In genomic region chr11:9714540-9714939, GRCh38 we compare ENCODE assay signal across 27 cellular contexts. TPM values are rescaled to one million over a fixed set of nuclear protein-coding genes. Genes with fewer than 3 reads are reported as not detected.
A peak's percentile ranks its signal among the peaks of the same experiment; 100 is the strongest.
DNase-seq lines count a peak whose midpoint lies in the region; ATAC-seq and TF ChIP-seq lines count a peak whose summit lies in the region.
"Had no signal": no experiment of that assay in that cellular context is flagged by ENCODE, and none has a peak within 500 bp of the region (broad histone marks: within the 10 kb centered on the region; RNA-seq: fewer than 3 reads in every experiment).

No MANE protein-coding gene starts in this region.

- no peak overlapping the region for H3K4me2 ChIP-seq in DOHH2 (ENCODE audit: low read length)
- H3K4me2 ChIP-seq in hepatocyte = no peak overlapping the region
- H3K4me2 ChIP-seq: BLaER1 treated with 17β-estradiol and CSF1 and Interleukin-3, amounts not matched to agents 10 nM and 100 nM had no signal

- H3K9me2 ChIP-seq in DOHH2 (replicated peaks; ENCODE audit: control insufficient read depth, low read length) (no peaks in the 10 kb centered on the region), hepatocyte (replicated peaks; ENCODE audit: insufficient read depth) (no peaks in the 10 kb centered on the region)

- ATAC-seq in naive B cell (ENCODE audit: low read depth in 2 of 2) (no peak), GM19455 (IDR thresholded peaks at IDR 0.05; ENCODE audit: unreplicated experiment) (no peak)
- ATAC-seq: activated T-helper 17 cell treated with anti-CD3 and anti-CD28 coated beads, Interleukin-2, amount 50 U/mL, for 72 hours; left lung; upper lobe of right lung had no signal

- H3K4me1 Mint-ChIP-seq in IgD-negative memory B cell (peaks cover 48 to 69% (median 57%) of the 10 kb centered on the region in 3 donors), naive B cell (peaks cover 61 to 88% (median 76%) of the 10 kb centered on the region in 3 donors)

- H3K27ac Mint-ChIP-seq in IgD-negative memory B cell (peak overlapping the region; percentile 41 to 90 (median 67)), naive B cell (peak overlapping the region in 3 of 6 donors; percentile 41 to 71 (median 67))
- H3K27ac Mint-ChIP-seq: activated naive CD4-positive, alpha-beta T cell treated with anti-CD3 and anti-CD28 coated beads, Interleukin-2, amount 50 U/mL, for 24 hours; activated T-helper 17 cell treated with anti-CD3 and anti-CD28 coated beads, Interleukin-2, amount 50 U/mL, for 72 hours had no signal

- H3F3A ChIP-seq in DOHH2 (ENCODE audit: control insufficient read depth, insufficient read depth) = peaks cover 51% of the 10 kb centered on the region

- H3K27me3 ChIP-seq in DOHH2 (ENCODE audit: control insufficient read depth, low read length) (no peaks in the 10 kb centered on the region), hepatocyte (no peaks in the 10 kb centered on the region)
- H3K27me3 ChIP-seq: BLaER1 treated with 17β-estradiol and CSF1 and Interleukin-3, amounts not matched to agents 10 nM and 100 nM; left lung; Peyer's patch; upper lobe of right lung had no signal

- peaks cover 82% of the 10 kb centered on the region for H3K36me3 ChIP-seq in DOHH2 (ENCODE audit: control insufficient read depth, low read length)
- H3K36me3 ChIP-seq in hepatocyte (replicated peaks; ENCODE audit: insufficient read depth, low read depth) = no peaks in the 10 kb centered on the region

- H3K9me3 ChIP-seq in DOHH2 (ENCODE audit: control insufficient read depth, insufficient read depth, low read length) (peaks cover 6% of the 10 kb centered on the region; the same call in 1 of the 2 replicates), hepatocyte (ENCODE audit: low read depth) (no peaks in the 10 kb centered on the region)
- H3K9me3 ChIP-seq: left lung, Peyer's patch, upper lobe of right lung had no signal

- H3K9me3 Mint-ChIP-seq in IgD-negative memory B cell = no peaks in the 10 kb centered on the region
- peaks cover 0 to 11% (median 0%) of the 10 kb centered on the region in 7 donors for H3K9me3 Mint-ChIP-seq in naive B cell
- H3K9me3 Mint-ChIP-seq: activated naive CD4-positive, alpha-beta T cell treated with anti-CD3 and anti-CD28 coated beads, Interleukin-2, amount 50 U/mL, for 24 hours; activated T-helper 17 cell treated with anti-CD3 and anti-CD28 coated beads, Interleukin-2, amount 50 U/mL, for 72 hours had no signal

- 98% methylated on average over 5 of the region's 5 CpGs for WGBS in hepatocyte (ENCODE audit: low lambda C conversion rate, missing lambda C conversion rate)

- H2AFZ ChIP-seq in hepatocyte = no peak overlapping the region

- H3K27me3 Mint-ChIP-seq in IgD-negative memory B cell = no peaks in the 10 kb centered on the region
- no peaks in the 10 kb centered on the region for H3K27me3 Mint-ChIP-seq in naive B cell
- H3K27me3 Mint-ChIP-seq: activated T-helper 17 cell treated with anti-CD3 and anti-CD28 coated beads, Interleukin-2, amount 50 U/mL, for 72 hours had no signal

- peaks cover 8% of the 10 kb centered on the region; the same call in 1 of the 2 replicates for H4K20me1 ChIP-seq in DOHH2 (ENCODE audit: control insufficient read depth, insufficient read depth, low read depth, low read length)
- H4K20me1 ChIP-seq in hepatocyte (ENCODE audit: insufficient read depth, poor library complexity, severe bottlenecking) = no peaks in the 10 kb centered on the region

- peaks cover 100% of the 10 kb centered on the region for H3K79me2 ChIP-seq in DOHH2 (ENCODE audit: control insufficient read depth, low read length)
- H3K79me2 ChIP-seq in hepatocyte = peaks cover 15% of the 10 kb centered on the region

- H3K27ac ChIP-seq in DOHH2 (ENCODE audit: low read depth, low read length) (peak overlapping the region; percentile 25; the same call in 1 of the 2 replicates), hepatocyte (no peak overlapping the region)
- H3K27ac ChIP-seq: BLaER1 treated with 17β-estradiol and CSF1 and Interleukin-3, amounts not matched to agents 10 nM and 100 nM; coronary artery; HL-60; left lung; Peyer's patch; upper lobe of right lung had no signal

- peaks cover 97% of the 10 kb centered on the region for H3K4me1 ChIP-seq in DOHH2 (ENCODE audit: control insufficient read depth, low read length)
- H3K4me1 ChIP-seq in hepatocyte (ENCODE audit: insufficient read depth) = peaks cover 5% of the 10 kb centered on the region

- H3K4me3 Mint-ChIP-seq in IgD-negative memory B cell = peak overlapping the region in 2 of 4 donors; percentile 34 to 75
- H3K4me3 Mint-ChIP-seq in naive B cell = peak overlapping the region in 5 of 8 donors; percentile 26 to 67 (median 50)
- H3K4me3 Mint-ChIP-seq: activated naive CD4-positive, alpha-beta T cell treated with anti-CD3 and anti-CD28 coated beads, Interleukin-2, amount 50 U/mL, for 24 hours; activated T-helper 17 cell treated with anti-CD3 and anti-CD28 coated beads, Interleukin-2, amount 50 U/mL, for 72 hours had no signal

- peaks cover 21% of the 10 kb centered on the region for H3K36me3 Mint-ChIP-seq in IgD-negative memory B cell
- H3K36me3 Mint-ChIP-seq in naive B cell = peaks cover 30 to 46% of the 10 kb centered on the region in 2 donors

- TF ChIP-seq CTCF in DOHH2 (IDR thresholded peaks at IDR 0.05; ENCODE audit: low read depth, low read length, poor library complexity, severe bottlenecking) = no peak
- no peak for TF ChIP-seq CTCF in cardiac fibroblast (IDR thresholded peaks at IDR 0.05; ENCODE audit: low read depth, low read length)
- no peak for TF ChIP-seq CTCF in hepatocyte (IDR thresholded peaks at IDR 0.05; ENCODE audit: poor library complexity)

- H3K4me3 ChIP-seq in DOHH2 (ENCODE audit: low read length) = no peak overlapping the region
- H3K4me3 ChIP-seq in cardiac fibroblast (replicated peaks in 1 of 2; ENCODE audit: low read depth in 2 of 2, low read length in 2 of 2) = no peak overlapping the region
- H3K4me3 ChIP-seq in hepatocyte = no peak overlapping the region
- H3K4me3 ChIP-seq: BLaER1 treated with 17β-estradiol and CSF1 and Interleukin-3, amounts not matched to agents 10 nM and 100 nM; coronary artery; left lung; Peyer's patch; upper lobe of right lung had no signal

- peak; percentile 17 to 39 for DNase-seq in cardiac fibroblast (ENCODE audit: low read depth in 2 of 2)
- no peak for DNase-seq in naive B cell
- DNase-seq in SIG-M5 (lab: John Stamatoyannopoulos, UW) = no peak
- no peak for DNase-seq in iPS-NIHi7 (ENCODE audit: extremely low spot score)
- DNase-seq in hepatocyte (ENCODE audit: low spot score) = no peak
- DNase-seq: activated CD4-positive, alpha-beta T cell treated with anti-CD3 and anti-CD28 coated beads, Interleukin-2, amount 50 U/mL, for 4 hours; activated CD4-positive, CD25-positive, alpha-beta regulatory T cell; activated CD8-positive, alpha-beta memory T cell treated with anti-CD3 and anti-CD28 coated beads, Interleukin-2, amount 50 U/mL, for 48 hours; anterior cingulate cortex; DMS79 treated with DMSO at 0.1 percent for 48 hours; effector memory CD4-positive, alpha-beta T cell; erythroblast; left lung; NCI-H1092; NCI-H1694 treated with DMSO at 0.1 percent for 48 hours; NCI-H2171; NCI-H524 treated with DMSO at 0.1 percent for 48 hours; Peyer's patch; upper lobe of right lung had no signal

RNA-seq across cellular contexts. Expression of gene SWAP70, which starts 50.7 kb away (rescaled TPM):
- polyA plus RNA-seq in IgD-negative memory B cell (298 TPM), naive B cell (ENCODE audit: low read depth in 6 of 6) (100 to 1,000 TPM; 239 to 378 (median 304) TPM), hepatocyte (15.6 and 16.8 TPM in 2 replicates)
- 16.3 and 17.3 TPM in 2 replicates for total RNA-seq in hepatocyte

Comparison
In these comparisons a context has a peak if more than half of its experiments do, and no peak if none do; other contexts are left out.
1. DNase-seq: peak in cardiac fibroblast (2 of 2); none in naive B cell (single experiment), SIG-M5 (single experiment), iPS-NIHi7 (single experiment) and hepatocyte (single experiment).
2. RNA of gene SWAP70, which starts 50.7 kb away (polyA plus RNA-seq): 239 to 378 TPM in naive B cell and 298 TPM in IgD-negative memory B cell (single experiment); 15.6 to 16.8 TPM in hepatocyte; every median in the first group is over 10 times any median in the second.